8 cellular contexts compared by ENCODE assay signal in the genomic region with DNA sequence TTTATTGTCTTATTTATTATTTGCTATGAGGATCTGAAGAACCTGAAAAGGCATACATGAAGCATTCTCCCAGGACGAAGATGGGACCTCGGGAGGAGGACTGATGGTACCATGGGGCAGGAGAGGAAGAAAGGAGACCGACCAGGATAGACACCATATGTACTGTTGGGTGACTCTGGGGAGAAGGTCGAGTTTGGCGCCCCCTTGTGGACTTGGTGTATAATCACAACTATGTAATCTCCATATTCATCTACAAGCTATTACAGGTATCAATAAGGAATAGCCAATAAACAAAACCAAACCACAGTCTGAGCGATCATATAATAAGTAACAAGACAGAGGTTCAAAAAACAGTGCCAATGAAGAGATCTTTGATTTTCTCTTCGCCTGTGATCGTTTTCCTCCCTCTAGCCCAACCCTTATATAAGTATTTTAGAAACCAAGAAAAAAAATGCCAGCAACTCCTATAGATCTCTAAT.
A peak's percentile ranks its signal among the peaks of the same experiment; 100 is the strongest.
DNase-seq lines count a peak whose midpoint lies in the region; ATAC-seq and TF ChIP-seq lines count a peak whose summit lies in the region.

No MANE protein-coding gene starts in this region.

- H4K20me1 ChIP-seq in neural progenitor cell (ENCODE audit: low read depth): no peaks in the 10 kb centered on the region

- no peaks in the 10 kb centered on the region for H3K36me3 Mint-ChIP-seq in neural progenitor cell

- peaks cover 9% of the 10 kb centered on the region for H3K27me3 Mint-ChIP-seq in neural progenitor cell (ENCODE audit: insufficient read depth, low read depth)

- H3K4me3 Mint-ChIP-seq in neural progenitor cell: no peak overlapping the region

- H3K79me2 ChIP-seq in neural progenitor cell (ENCODE audit: low read depth): no peaks in the 10 kb centered on the region

- H3K27ac ChIP-seq in esophagus squamous epithelium (no peak overlapping the region), neural progenitor cell (no peak overlapping the region), substantia nigra (ENCODE audit: low read depth, low read length, poor library complexity, severe bottlenecking) (no peak overlapping the region)

- 13 to 25% methylated on average over 8 of the region's 8 CpGs for WGBS in esophagus squamous epithelium, 2 donors

- H3K27ac Mint-ChIP-seq in neural progenitor cell: no peak overlapping the region

- H3K36me3 ChIP-seq in NT2/D1 (ENCODE audit: insufficient read depth, insufficient read length, low read length): no peaks in the 10 kb centered on the region
- H3K36me3 ChIP-seq in esophagus squamous epithelium: no peaks in the 10 kb centered on the region
- H3K36me3 ChIP-seq in neural progenitor cell: no peaks in the 10 kb centered on the region

- TF ChIP-seq CTCF in AG09309 (IDR thresholded peaks at IDR 0.05; ENCODE audit: control insufficient read depth, insufficient read depth, low read depth, low read length, missing control alignments) (peak; percentile 75), esophagus squamous epithelium (IDR thresholded peaks at IDR 0.05) (peak; percentile 53 to 69 (median 59)), neural progenitor cell (IDR thresholded peaks at IDR 0.05) (peak; percentile 78)

- H3F3A ChIP-seq in neural progenitor cell (ENCODE audit: low read depth): no peaks in the 10 kb centered on the region

- H3K9me3 Mint-ChIP-seq in neural progenitor cell: no peaks in the 10 kb centered on the region

- H3K9ac ChIP-seq in NT2/D1 (ENCODE audit: insufficient read length, low read depth) (no peak overlapping the region), neural progenitor cell (no peak overlapping the region)

- no peaks in the 10 kb centered on the region for H3K4me1 Mint-ChIP-seq in neural progenitor cell

- H3K4me3 ChIP-seq in AG09309 (ENCODE audit: control insufficient read depth, low read depth, low read length) (no peak overlapping the region), NT2/D1 (ENCODE audit: insufficient read length, low read depth) (no peak overlapping the region), esophagus squamous epithelium (no peak overlapping the region), neural progenitor cell (no peak overlapping the region)

- H3K27me3 ChIP-seq in NT2/D1 (ENCODE audit: insufficient read depth, insufficient read length) (no peaks in the 10 kb centered on the region), esophagus squamous epithelium (no peaks in the 10 kb centered on the region), neural progenitor cell (no peaks in the 10 kb centered on the region)

- DNase-seq in AG09309 (ENCODE audit: low read depth): peak; percentile 8
- peak; percentile 40 for DNase-seq in HS-27A (ENCODE audit: low read depth)
- DNase-seq in NT2/D1 (ENCODE audit: low read depth, low spot score): peak; percentile 28
- DNase-seq in activated CD8-positive, alpha-beta memory T cell treated with anti-CD3 and anti-CD28 coated beads, Interleukin-2, amount 50 U/mL, for 48 hours: peak; percentile 90
- no peak for DNase-seq in esophagus squamous epithelium (lab: John Stamatoyannopoulos, UW)
- peak; percentile 60 for DNase-seq in neural progenitor cell (ENCODE audit: low spot score)
- DNase-seq in substantia nigra (lab: John Stamatoyannopoulos, UW): peak in 31 of 49 donors; percentile 3 to 62 (median 27)

- ATAC-seq in GM19025 (IDR thresholded peaks at IDR 0.05; ENCODE audit: low read depth, unreplicated experiment): peak; percentile 61

- H3K4me1 ChIP-seq in NT2/D1 (ENCODE audit: insufficient read depth, insufficient read length) (no peaks in the 10 kb centered on the region), esophagus squamous epithelium (peaks cover 0 to under 1% (median 0%) of the 10 kb centered on the region in 3 donors), neural progenitor cell (no peaks in the 10 kb centered on the region)

- no peak for TF ChIP-seq POLR2A in esophagus squamous epithelium (IDR thresholded peaks at IDR 0.05)

- no peak overlapping the region for H2AFZ ChIP-seq in neural progenitor cell (replicated peaks)

- H3K9me3 ChIP-seq in NT2/D1 (ENCODE audit: insufficient read depth, low read length) (peaks cover 3% of the 10 kb centered on the region; the same call in 1 of the 2 replicates), esophagus squamous epithelium (no peaks in the 10 kb centered on the region), neural progenitor cell (ENCODE audit: low read depth) (no peaks in the 10 kb centered on the region)

- no peak overlapping the region for H3K4me2 ChIP-seq in neural progenitor cell

- intact Hi-C loops in esophagus squamous epithelium (cut with DNase I): no loop called here
